In the genomic region with DNA sequence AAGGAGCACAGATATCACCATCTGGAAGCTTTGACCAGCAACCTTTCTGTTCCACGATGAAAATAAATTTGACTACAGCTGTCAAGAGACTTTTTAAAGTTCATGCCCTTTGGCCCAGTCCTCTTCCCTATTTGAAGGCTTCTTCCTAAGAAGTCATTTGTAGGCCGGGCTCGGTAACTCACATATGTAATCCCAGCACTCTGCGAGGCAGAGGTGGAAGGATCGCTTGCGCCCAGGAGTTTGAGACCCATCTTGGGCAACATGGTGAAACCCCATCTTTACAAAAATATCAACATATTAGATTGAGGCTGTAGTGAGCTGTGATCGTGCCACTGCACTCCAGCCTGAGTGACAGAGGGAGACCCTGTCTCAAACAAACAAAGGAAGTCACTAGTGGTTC, we compare ENCODE assay signal across 22 cellular contexts.
"Had no signal": no experiment of that assay in that cellular context is flagged by ENCODE, and none has a peak within 500 bp of the region (broad histone marks: within the 10 kb centered on the region; RNA-seq: fewer than 3 reads in every experiment).

No MANE protein-coding gene starts in this region.

- DNase-seq: activated CD4-positive, alpha-beta T cell treated with anti-CD3 and anti-CD28 coated beads for 1 hour; activated CD4-positive, alpha-beta T cell treated with anti-CD3 and anti-CD28 coated beads, Interleukin-2, amount 50 U/mL, for 4 hours; activated effector memory CD4-positive, alpha-beta T cell treated with Interleukin-2 at 50 U/mL for 16 hours; activated naive CD4-positive, alpha-beta T cell treated with anti-CD3 and anti-CD28 coated beads, Interleukin-2, amount 10 ng/mL, durations not matched to agents 7 days and 5 days; activated naive CD8-positive, alpha-beta T cell treated with anti-CD3 and anti-CD28 coated beads, Interleukin-2, amount 50 U/mL, for 24 hours; activated T-cell treated with anti-CD3 and anti-CD28 coated beads, Interleukin-2, amount 50 U/mL, for 1 hour; aorta; brain microvascular endothelial cell; gastrocnemius medialis; left lung; mammary epithelial cell; mucosa of descending colon; naive thymus-derived CD4-positive, alpha-beta T cell; spleen; stimulated activated CD4-positive, alpha-beta T cell treated with anti-CD3 and anti-CD28 coated beads, Interleukin-4, amount 100 ng/mL, for 4 hours; stimulated activated naive CD4-positive, alpha-beta T cell treated with Interleukin-2 at 50 U/mL for 16 hours; T-helper 2 cell; thyroid gland; WERI-Rb-1 had no signal

- H3K4me1 ChIP-seq: gastrocnemius medialis had no signal

- FAIRE-seq: urothelium cell line had no signal

- ATAC-seq: activated naive CD8-positive, alpha-beta T cell treated with anti-CD3 and anti-CD28 coated beads, Interleukin-2, amount 50 U/mL, for 24 hours; gastrocnemius medialis; left lung; naive thymus-derived CD4-positive, alpha-beta T cell had no signal

- H3K9me3 Mint-ChIP-seq: activated naive CD4-positive, alpha-beta T cell treated with anti-CD3 and anti-CD28 coated beads, Interleukin-2, amount 10 ng/mL, durations not matched to agents 7 days and 5 days; activated naive CD8-positive, alpha-beta T cell treated with anti-CD3 and anti-CD28 coated beads, Interleukin-2, amount 50 U/mL, for 24 hours; central memory CD8-positive, alpha-beta T cell had no signal

- H3K27ac ChIP-seq: brain microvascular endothelial cell, coronary artery, gastrocnemius medialis, left lung, spleen, thyroid gland, WERI-Rb-1 had no signal

- H3K27ac Mint-ChIP-seq: activated naive CD4-positive, alpha-beta T cell treated with anti-CD3 and anti-CD28 coated beads, Interleukin-2, amount 10 ng/mL, durations not matched to agents 7 days and 5 days; activated naive CD8-positive, alpha-beta T cell treated with anti-CD3 and anti-CD28 coated beads, Interleukin-2, amount 50 U/mL, for 24 hours had no signal

- H3K36me3 Mint-ChIP-seq: activated naive CD4-positive, alpha-beta T cell treated with anti-CD3 and anti-CD28 coated beads, Interleukin-2, amount 10 ng/mL, durations not matched to agents 7 days and 5 days had no signal

- H3K4me3 Mint-ChIP-seq: activated naive CD4-positive, alpha-beta T cell treated with anti-CD3 and anti-CD28 coated beads, Interleukin-2, amount 10 ng/mL, durations not matched to agents 7 days and 5 days; activated naive CD8-positive, alpha-beta T cell treated with anti-CD3 and anti-CD28 coated beads, Interleukin-2, amount 50 U/mL, for 24 hours; central memory CD8-positive, alpha-beta T cell; naive thymus-derived CD4-positive, alpha-beta T cell had no signal

- H3K9me3 ChIP-seq: gastrocnemius medialis, left lung, mucosa of descending colon, thyroid gland had no signal

- H3K4me3 ChIP-seq: coronary artery, gastrocnemius medialis, left lung, mucosa of descending colon, spleen, thyroid gland had no signal

- H3K36me3 ChIP-seq: brain microvascular endothelial cell, gastrocnemius medialis, left lung, spleen, thyroid gland, WERI-Rb-1 had no signal
